Comparison of ENCODE assay signal across 20 cellular contexts in genomic region chr11:134542401-134543143, GRCh38.
DNase-seq lines count a peak whose midpoint lies in the region; ATAC-seq and TF ChIP-seq lines count a peak whose summit lies in the region.
"Had no signal": no experiment of that assay in that cellular context is flagged by ENCODE, and none has a peak within 500 bp of the region (broad histone marks: within the 10 kb centered on the region; RNA-seq: fewer than 3 reads in every experiment).

No MANE protein-coding gene starts in this region.

- no peaks in the 10 kb centered on the region for H3K36me3 ChIP-seq in WERI-Rb-1
- H3K36me3 ChIP-seq in smooth muscle cell (ENCODE audit: low read depth): no peaks in the 10 kb centered on the region
- H3K36me3 ChIP-seq in BE2C: no peaks in the 10 kb centered on the region
- H3K36me3 ChIP-seq: prostate gland had no signal

- H3K9me3 ChIP-seq in WERI-Rb-1 (ENCODE audit: severe bottlenecking) (no peaks in the 10 kb centered on the region), smooth muscle cell (replicated peaks; ENCODE audit: low read depth) (no peaks in the 10 kb centered on the region), BE2C (no peaks in the 10 kb centered on the region; the same call in 1 of the 2 replicates)
- H3K9me3 ChIP-seq: prostate gland had no signal

- no peak overlapping the region for H2AFZ ChIP-seq in smooth muscle cell (ENCODE audit: low read depth)

- H3K4me2 ChIP-seq in smooth muscle cell: no peak overlapping the region

- H3K9ac ChIP-seq in smooth muscle cell (ENCODE audit: low read depth): no peak overlapping the region

- H3K4me1 ChIP-seq in smooth muscle cell (ENCODE audit: low read depth) (no peaks in the 10 kb centered on the region), BE2C (no peaks in the 10 kb centered on the region)
- H3K4me1 ChIP-seq: prostate gland had no signal

- H3K79me2 ChIP-seq in smooth muscle cell (ENCODE audit: low read depth): no peaks in the 10 kb centered on the region

- H3K27me3 ChIP-seq in WERI-Rb-1 (ENCODE audit: insufficient read depth, low read depth, severe bottlenecking) (no peaks in the 10 kb centered on the region), smooth muscle cell (ENCODE audit: low read depth) (no peaks in the 10 kb centered on the region), BE2C (peaks cover 21% of the 10 kb centered on the region)

- TF ChIP-seq CTCF in WERI-Rb-1 (IDR thresholded peaks at IDR 0.05; ENCODE audit: low read depth, low read length) (no peak), smooth muscle cell (IDR thresholded peaks at IDR 0.05; ENCODE audit: borderline replicate concordance, insufficient read depth, poor library complexity, severe bottlenecking) (no peak), BE2C (IDR thresholded peaks at IDR 0.05; ENCODE audit: low read depth, low read length) (no peak), omental fat pad (IDR thresholded peaks at IDR 0.05) (no peak)

- H4K20me1 ChIP-seq in smooth muscle cell (ENCODE audit: low read depth): no peaks in the 10 kb centered on the region

- DNase-seq in SIG-M5 treated with dmso at 0.1 percent for 504 hours (lab: John Stamatoyannopoulos, UW; ENCODE audit: unreplicated experiment) (peak; percentile 7), SIG-M5 (lab: John Stamatoyannopoulos, UW) (no peak), WERI-Rb-1 (no peak), islet precursor cell (peak; percentile 61), smooth muscle cell (lab: John Stamatoyannopoulos, UW; ENCODE audit: unreplicated experiment) (no peak), BE2C (no peak), omental fat pad (ENCODE audit: low spot score) (no peak)
- DNase-seq: activated B cell treated with CpG ODN at 0.5 μM for 24 hours; activated CD4-positive, alpha-beta T cell treated with anti-CD3 and anti-CD28 coated beads, Interleukin-2, amount 50 U/mL, for 48 hours; activated T-cell treated with anti-CD3 and anti-CD28 coated beads, Interleukin-2, amount 50 U/mL, for 24 hours; CD8-positive, alpha-beta T cell; left ventricle myocardium superior; NCI-H1105 treated with DMSO at 0.1 percent for 48 hours; NCI-H510A treated with DMSO at 0.1 percent for 48 hours; NK-92 treated with Interleukin-12 subunit alpha and Interleukin-12 subunit beta, amount 100 ng/mL, for 24 hours had no signal

- 74% methylated on average over 10 of the region's 10 CpGs for WGBS in smooth muscle cell (ENCODE audit: low lambda C conversion rate)

- H3F3A ChIP-seq in smooth muscle cell (ENCODE audit: low read depth): no peaks in the 10 kb centered on the region

- H3K27ac ChIP-seq in WERI-Rb-1 (peak overlapping the region; percentile 61), smooth muscle cell (ENCODE audit: low read depth) (peak overlapping the region; percentile 19)
- H3K27ac ChIP-seq: 22Rv1, prostate gland had no signal

- H3K4me3 ChIP-seq in WERI-Rb-1 (ENCODE audit: low read depth, low read length) (no peak overlapping the region), smooth muscle cell (no peak overlapping the region), BE2C (ENCODE audit: low read depth, low read length) (no peak overlapping the region)
- H3K4me3 ChIP-seq: prostate gland had no signal

- no peak for ATAC-seq in GM18873 (IDR thresholded peaks at IDR 0.05; ENCODE audit: low FRiP score, unreplicated experiment)
- no peak for ATAC-seq in omental fat pad (ENCODE audit: low FRiP score)
- ATAC-seq: CD8-positive, alpha-beta T cell; left ventricle myocardium superior; SK-N-SH treated with all-trans-retinoic acid at 6 μM for 48 hours; stimulated activated memory B cell treated with anti-CD40 and anti-IgM and Interleukin-4, amounts not matched to agents 10 μg/mL and 1 μg/mL and 100 μg/mL, for 72 hours had no signal

Comparison
In these comparisons a context has a peak if more than half of its experiments do, and no peak if none do; other contexts are left out.
1. DNase-seq: peak in SIG-M5 treated with dmso at 0.1 percent for 504 hours (single experiment) and islet precursor cell (single experiment); none in SIG-M5 (single experiment), WERI-Rb-1 (single experiment), smooth muscle cell (single experiment), BE2C (single experiment) and omental fat pad (single experiment).